Comparison of ENCODE assay signal across 1 cellular context in the genomic region with DNA sequence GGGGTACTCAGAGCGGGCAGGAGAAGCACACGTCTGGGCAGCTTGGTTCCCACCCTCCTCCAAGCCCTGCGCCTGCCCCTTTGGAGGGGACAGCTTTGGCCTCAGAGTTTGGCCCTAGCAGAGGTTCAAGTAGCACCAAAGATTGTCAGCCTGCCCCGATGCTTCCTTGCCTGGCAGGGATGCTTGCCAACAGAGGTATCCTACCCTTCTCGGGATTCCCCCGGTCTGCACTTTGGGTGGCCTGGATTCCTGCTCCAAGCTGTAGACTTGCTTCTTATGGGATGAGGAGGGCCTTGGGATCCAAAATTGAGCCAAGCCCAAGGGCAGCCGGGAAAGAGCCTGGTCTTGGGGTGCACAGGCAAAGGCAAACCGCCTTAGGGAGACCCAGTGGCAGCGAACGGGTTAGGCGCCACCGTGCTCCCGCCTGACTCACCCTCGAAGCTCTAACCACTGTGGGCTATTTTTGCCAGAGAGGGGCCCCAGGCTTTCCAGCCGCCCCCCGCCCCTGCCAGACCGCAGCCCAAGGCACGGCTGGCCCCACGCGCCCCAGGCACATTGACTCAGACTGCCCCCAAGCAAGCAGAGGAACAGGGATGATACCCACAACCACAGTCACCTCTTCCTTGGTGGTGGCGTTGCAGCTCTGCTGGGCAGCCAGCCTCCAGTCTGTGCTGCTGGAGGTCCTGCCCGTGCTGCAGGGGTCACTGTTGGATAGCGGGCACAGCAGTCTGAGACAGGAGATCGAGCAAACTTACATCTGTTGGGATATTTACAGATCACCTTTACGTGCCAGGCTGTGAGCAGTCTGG.
TF ChIP-seq lines count a peak whose summit lies in the region.

No MANE protein-coding gene starts in this region.

TF ChIP-seq in K562, 482 proteins besides CTCF, POLR2A, EP300 and RAD21:
- TF ChIP-seq EGR1 (conservative IDR thresholded peaks at IDR 0.05), result no peak
- TF ChIP-seq BHLHE40 (IDR thresholded peaks at IDR 0.05; ENCODE audit: low read length), result no peak
- no peak for TF ChIP-seq SREBF1 (IDR thresholded peaks at IDR 0.05; ENCODE audit: borderline replicate concordance, low read depth, low read length)
- no peak for TF ChIP-seq ZNF384 (IDR thresholded peaks at IDR 0.05; ENCODE audit: low read depth, low read length)
- TF ChIP-seq SMARCA5 (IDR thresholded peaks at IDR 0.05), result no peak
- no peak for TF ChIP-seq OTX1 (CRISPR knock-in tag; IDR thresholded peaks at IDR 0.05)
- TF ChIP-seq ZNF24 (IDR thresholded peaks at IDR 0.05), result no peak
- no peak for TF ChIP-seq SNRNP70 (optimal IDR thresholded peaks at IDR 0.05; ENCODE audit: low read depth, low read length)
- no peak for TF ChIP-seq TAF7 (tag; IDR thresholded peaks at IDR 0.05)
- TF ChIP-seq SRSF3 (IDR thresholded peaks at IDR 0.05; ENCODE audit: insufficient read depth, low read length), result no peak
- no peak for TF ChIP-seq USF2 (CRISPR knock-in tag; IDR thresholded peaks at IDR 0.05)
- TF ChIP-seq, protein P1, sequence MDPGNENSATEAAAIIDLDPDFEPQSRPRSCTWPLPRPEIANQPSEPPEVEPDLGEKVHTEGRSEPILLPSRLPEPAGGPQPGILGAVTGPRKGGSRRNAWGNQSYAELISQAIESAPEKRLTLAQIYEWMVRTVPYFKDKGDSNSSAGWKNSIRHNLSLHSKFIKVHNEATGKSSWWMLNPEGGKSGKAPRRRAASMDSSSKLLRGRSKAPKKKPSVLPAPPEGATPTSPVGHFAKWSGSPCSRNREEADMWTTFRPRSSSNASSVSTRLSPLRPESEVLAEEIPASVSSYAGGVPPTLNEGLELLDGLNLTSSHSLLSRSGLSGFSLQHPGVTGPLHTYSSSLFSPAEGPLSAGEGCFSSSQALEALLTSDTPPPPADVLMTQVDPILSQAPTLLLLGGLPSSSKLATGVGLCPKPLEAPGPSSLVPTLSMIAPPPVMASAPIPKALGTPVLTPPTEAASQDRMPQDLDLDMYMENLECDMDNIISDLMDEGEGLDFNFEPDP (CRISPR knock-in tag; IDR thresholded peaks at IDR 0.05), result no peak
- TF ChIP-seq RBM15 (IDR thresholded peaks at IDR 0.05; ENCODE audit: insufficient read depth, low read length), result no peak
- no peak for TF ChIP-seq ELF4 (CRISPR knock-in tag; IDR thresholded peaks at IDR 0.05)
- no peak for TF ChIP-seq ZSCAN29 (IDR thresholded peaks at IDR 0.05)
- TF ChIP-seq ZNF212 (CRISPR knock-in tag; IDR thresholded peaks at IDR 0.05), result no peak
- TF ChIP-seq ZNF316 (IDR thresholded peaks at IDR 0.05), result no peak
- TF ChIP-seq, protein P2, sequence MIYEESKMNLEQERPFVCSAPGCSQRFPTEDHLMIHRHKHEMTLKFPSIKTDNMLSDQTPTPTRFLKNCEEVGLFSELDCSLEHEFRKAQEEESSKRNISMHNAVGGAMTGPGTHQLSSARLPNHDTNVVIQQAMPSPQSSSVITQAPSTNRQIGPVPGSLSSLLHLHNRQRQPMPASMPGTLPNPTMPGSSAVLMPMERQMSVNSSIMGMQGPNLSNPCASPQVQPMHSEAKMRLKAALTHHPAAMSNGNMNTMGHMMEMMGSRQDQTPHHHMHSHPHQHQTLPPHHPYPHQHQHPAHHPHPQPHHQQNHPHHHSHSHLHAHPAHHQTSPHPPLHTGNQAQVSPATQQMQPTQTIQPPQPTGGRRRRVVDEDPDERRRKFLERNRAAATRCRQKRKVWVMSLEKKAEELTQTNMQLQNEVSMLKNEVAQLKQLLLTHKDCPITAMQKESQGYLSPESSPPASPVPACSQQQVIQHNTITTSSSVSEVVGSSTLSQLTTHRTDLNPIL (CRISPR knock-in tag; IDR thresholded peaks at IDR 0.05), result no peak
- no peak for TF ChIP-seq DPF2 (IDR thresholded peaks at IDR 0.05)
- no peak for TF ChIP-seq POLR3A (IDR thresholded peaks at IDR 0.05; ENCODE audit: borderline replicate concordance, extremely low read depth, insufficient read depth, insufficient read length)
